8 cellular contexts compared by ENCODE assay signal in the genomic region with DNA sequence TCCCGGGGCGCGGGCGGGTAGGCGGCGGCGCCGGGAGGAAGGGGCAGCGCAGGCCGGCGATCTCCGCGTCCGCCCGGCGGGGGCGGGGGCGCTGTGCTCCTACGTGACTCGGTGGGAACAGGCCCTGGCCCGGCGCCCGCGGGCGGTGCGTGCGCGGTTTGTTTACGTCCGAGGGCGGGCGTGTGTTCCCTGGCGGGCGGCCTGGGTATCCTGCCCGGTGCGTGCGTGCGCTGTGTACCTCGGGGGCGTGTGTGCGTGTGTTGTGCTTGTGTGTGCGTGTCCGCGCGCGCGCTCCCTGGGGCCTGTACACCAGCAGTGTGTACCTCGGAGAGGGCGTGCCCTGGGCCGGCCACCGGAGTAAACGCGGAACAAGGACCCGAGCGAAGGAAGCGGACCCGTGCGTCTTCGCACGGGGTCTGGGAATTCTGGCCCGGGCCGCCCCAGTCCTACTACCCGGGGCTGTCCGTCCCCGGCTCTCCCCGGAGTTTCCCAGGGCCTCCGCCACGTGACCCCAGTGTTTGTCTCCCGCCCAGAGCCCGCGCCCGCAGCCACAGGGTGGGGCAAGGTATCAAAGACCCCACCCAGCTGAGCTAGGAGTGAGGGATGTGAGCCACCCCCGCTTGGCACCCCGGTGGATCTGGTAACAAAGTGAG. TPM values are rescaled to one million over a fixed set of nuclear protein-coding genes. Genes with fewer than 3 reads are reported as not detected.
DNase-seq lines count a peak whose midpoint lies in the region; ATAC-seq and TF ChIP-seq lines count a peak whose summit lies in the region.

No MANE protein-coding gene starts in this region.

- peak overlapping the region; percentile 22 for H3K27ac ChIP-seq in KOPT-K1 (ENCODE audit: low read depth, low read length, poor library complexity, severe bottlenecking)

- peak; percentile 15 for ATAC-seq in GM19452 (IDR thresholded peaks at IDR 0.05; ENCODE audit: unreplicated experiment)
- peak; percentile 10 for ATAC-seq in WTC11
- peak; percentile 61 for ATAC-seq in left colon

- no peaks in the 10 kb centered on the region for H3K9me3 Mint-ChIP-seq in WTC11

- H3K27ac Mint-ChIP-seq in WTC11: no peak overlapping the region

- TF ChIP-seq CTCF in WTC11 (IDR thresholded peaks at IDR 0.05) (no peak), choroid plexus epithelial cell (conservative IDR thresholded peaks at IDR 0.05; ENCODE audit: low read depth, low read length) (no peak)

- no peaks in the 10 kb centered on the region for H3K36me3 Mint-ChIP-seq in WTC11

- no peaks in the 10 kb centered on the region for H3K36me3 ChIP-seq in KOPT-K1 (ENCODE audit: insufficient read depth, low read length)

- CTCF ChIA-PET in WTC11 (lab: Charles Lee): interaction anchor here (1.1 to 2.2 kb wide), 8 partner anchors 12 to 172 kb away, joined by 5 to 18 read pairs (median 6); no protein-coding TSS in a partner anchor

- peaks cover 12% of the 10 kb centered on the region for H3K4me1 Mint-ChIP-seq in WTC11

- peak overlapping the region; percentile 83 for H3K4me3 Mint-ChIP-seq in WTC11

- peak in 11 of 14 donors; percentile 13 to 74 (median 47) for DNase-seq in C1 segment of cervical spinal cord (lab: John Stamatoyannopoulos, UW)
- DNase-seq in WTC11 (ENCODE audit: low spot score): peak; percentile 50
- DNase-seq in choroid plexus epithelial cell (ENCODE audit: low read depth): peak; percentile 90
- peak; percentile 85 to 88 for DNase-seq in left colon
- peak; percentile 30 for DNase-seq in stimulated activated CD4-positive, alpha-beta T cell treated with anti-CD3 and anti-CD28 coated beads, Interleukin-2, amount 100 ng/mL, for 4 hours (ENCODE audit: low read depth)
- DNase-seq in GM19238 (ENCODE audit: insufficient read length, low spot score): no peak

- H3K27me3 Mint-ChIP-seq in WTC11 (ENCODE audit: low read depth): peaks cover 54% of the 10 kb centered on the region

- no peaks in the 10 kb centered on the region for H3K9me3 ChIP-seq in KOPT-K1 (ENCODE audit: insufficient read depth, low read length, poor library complexity, severe bottlenecking)

- H3K4me3 ChIP-seq in choroid plexus epithelial cell (ENCODE audit: low read depth, low read length): peak overlapping the region; percentile 79

- POLR2A ChIA-PET in WTC11 (lab: Charles Lee): interaction anchor here (0.6 to 1.8 kb wide), 2 partner anchors 21 to 439 kb away, joined by 4 to 8 read pairs; a partner anchor contains a TSS

- intact Hi-C loops in left colon (cut with DNase I, micrococcal nuclease): no loop called here

TF ChIP-seq in WTC11, 78 proteins besides CTCF, POLR2A, EP300 and RAD21:
- TF ChIP-seq, protein P1, sequence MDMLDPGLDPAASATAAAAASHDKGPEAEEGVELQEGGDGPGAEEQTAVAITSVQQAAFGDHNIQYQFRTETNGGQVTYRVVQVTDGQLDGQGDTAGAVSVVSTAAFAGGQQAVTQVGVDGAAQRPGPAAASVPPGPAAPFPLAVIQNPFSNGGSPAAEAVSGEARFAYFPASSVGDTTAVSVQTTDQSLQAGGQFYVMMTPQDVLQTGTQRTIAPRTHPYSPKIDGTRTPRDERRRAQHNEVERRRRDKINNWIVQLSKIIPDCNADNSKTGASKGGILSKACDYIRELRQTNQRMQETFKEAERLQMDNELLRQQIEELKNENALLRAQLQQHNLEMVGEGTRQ (CRISPR knock-in tag; IDR thresholded peaks at IDR 0.05): peak; percentile 91
- TF ChIP-seq ZNF416 (CRISPR knock-in tag; IDR thresholded peaks at IDR 0.05) (no peak), ZNF423 (CRISPR knock-in tag; IDR thresholded peaks at IDR 0.05) (no peak), FOXK1 (CRISPR knock-in tag; IDR thresholded peaks at IDR 0.05) (peak; percentile 68; the same call in 1 of the 2 replicates), ZNF121 (CRISPR knock-in tag; IDR thresholded peaks at IDR 0.05) (peak; percentile 57; the same call in 1 of the 2 replicates)
- TF ChIP-seq, protein P2, sequence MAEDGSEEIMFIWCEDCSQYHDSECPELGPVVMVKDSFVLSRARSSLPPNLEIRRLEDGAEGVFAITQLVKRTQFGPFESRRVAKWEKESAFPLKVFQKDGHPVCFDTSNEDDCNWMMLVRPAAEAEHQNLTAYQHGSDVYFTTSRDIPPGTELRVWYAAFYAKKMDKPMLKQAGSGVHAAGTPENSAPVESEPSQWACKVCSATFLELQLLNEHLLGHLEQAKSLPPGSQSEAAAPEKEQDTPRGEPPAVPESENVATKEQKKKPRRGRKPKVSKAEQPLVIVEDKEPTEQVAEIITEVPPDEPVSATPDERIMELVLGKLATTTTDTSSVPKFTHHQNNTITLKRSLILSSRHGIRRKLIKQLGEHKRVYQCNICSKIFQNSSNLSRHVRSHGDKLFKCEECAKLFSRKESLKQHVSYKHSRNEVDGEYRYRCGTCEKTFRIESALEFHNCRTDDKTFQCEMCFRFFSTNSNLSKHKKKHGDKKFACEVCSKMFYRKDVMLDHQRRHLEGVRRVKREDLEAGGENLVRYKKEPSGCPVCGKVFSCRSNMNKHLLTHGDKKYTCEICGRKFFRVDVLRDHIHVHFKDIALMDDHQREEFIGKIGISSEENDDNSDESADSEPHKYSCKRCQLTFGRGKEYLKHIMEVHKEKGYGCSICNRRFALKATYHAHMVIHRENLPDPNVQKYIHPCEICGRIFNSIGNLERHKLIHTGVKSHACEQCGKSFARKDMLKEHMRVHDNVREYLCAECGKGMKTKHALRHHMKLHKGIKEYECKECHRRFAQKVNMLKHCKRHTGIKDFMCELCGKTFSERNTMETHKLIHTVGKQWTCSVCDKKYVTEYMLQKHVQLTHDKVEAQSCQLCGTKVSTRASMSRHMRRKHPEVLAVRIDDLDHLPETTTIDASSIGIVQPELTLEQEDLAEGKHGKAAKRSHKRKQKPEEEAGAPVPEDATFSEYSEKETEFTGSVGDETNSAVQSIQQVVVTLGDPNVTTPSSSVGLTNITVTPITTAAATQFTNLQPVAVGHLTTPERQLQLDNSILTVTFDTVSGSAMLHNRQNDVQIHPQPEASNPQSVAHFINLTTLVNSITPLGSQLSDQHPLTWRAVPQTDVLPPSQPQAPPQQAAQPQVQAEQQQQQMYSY (CRISPR knock-in tag; IDR thresholded peaks at IDR 0.05): peak; percentile 18; the same call in 1 of the 2 replicates
- TF ChIP-seq, protein P3, sequence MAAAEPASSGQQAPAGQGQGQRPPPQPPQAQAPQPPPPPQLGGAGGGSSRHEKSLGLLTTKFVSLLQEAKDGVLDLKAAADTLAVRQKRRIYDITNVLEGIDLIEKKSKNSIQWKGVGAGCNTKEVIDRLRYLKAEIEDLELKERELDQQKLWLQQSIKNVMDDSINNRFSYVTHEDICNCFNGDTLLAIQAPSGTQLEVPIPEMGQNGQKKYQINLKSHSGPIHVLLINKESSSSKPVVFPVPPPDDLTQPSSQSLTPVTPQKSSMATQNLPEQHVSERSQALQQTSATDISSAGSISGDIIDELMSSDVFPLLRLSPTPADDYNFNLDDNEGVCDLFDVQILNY (CRISPR knock-in tag; IDR thresholded peaks at IDR 0.05): 0 out of 2 replicates have a peak, but pooled peaks have one; percentile 42
- TF ChIP-seq, protein P4, sequence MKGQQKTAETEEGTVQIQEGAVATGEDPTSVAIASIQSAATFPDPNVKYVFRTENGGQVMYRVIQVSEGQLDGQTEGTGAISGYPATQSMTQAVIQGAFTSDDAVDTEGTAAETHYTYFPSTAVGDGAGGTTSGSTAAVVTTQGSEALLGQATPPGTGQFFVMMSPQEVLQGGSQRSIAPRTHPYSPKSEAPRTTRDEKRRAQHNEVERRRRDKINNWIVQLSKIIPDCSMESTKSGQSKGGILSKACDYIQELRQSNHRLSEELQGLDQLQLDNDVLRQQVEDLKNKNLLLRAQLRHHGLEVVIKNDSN (CRISPR knock-in tag; IDR thresholded peaks at IDR 0.05): peak; percentile 88

RNA-seq across cellular contexts. Expression of a gene that starts 0.8 kb away (rescaled TPM):
- total RNA-seq in WTC11 (2021) (4.6 to 6.1 TPM (median 5.7 TPM) in 3 replicates), left colon (10 to 100 TPM; 18.0 to 22.2 TPM)

RNA-seq across cellular contexts. Expression of a gene that starts 20.9 kb away (rescaled TPM):
- total RNA-seq in WTC11 (2021) (29.9 to 44.1 TPM (median 37.6 TPM) in 3 replicates), left colon (10 to 100 TPM; 21.2 to 24.9 TPM)

Comparison
In these comparisons a context has a peak if more than half of its experiments do, and no peak if none do; other contexts are left out.
1. ATAC-seq: peak in every context shown above with its lines; median percentile 61 in left colon; 15 in GM19452; 10 in WTC11.